26 cellular contexts compared by ENCODE assay signal in genomic region chr12:86945685-86946196, GRCh38.
"Had no signal": no experiment of that assay in that cellular context is flagged by ENCODE, and none has a peak within 500 bp of the region (broad histone marks: within the 10 kb centered on the region; RNA-seq: fewer than 3 reads in every experiment).

No MANE protein-coding gene starts in this region.

- H3K27ac ChIP-seq: coronary artery, esophagus squamous epithelium, left lung, ovary, psoas muscle, sigmoid colon, stomach, thyroid gland, vagina had no signal

- H3K36me3 ChIP-seq: esophagus squamous epithelium, left lung, ovary, sigmoid colon, stomach, thyroid gland, vagina had no signal

- H3K4me1 ChIP-seq: esophagus squamous epithelium, left lung, psoas muscle, sigmoid colon, stomach, thyroid gland, vagina had no signal

- ATAC-seq: effector memory CD8-positive, alpha-beta T cell; left cardiac atrium; left lung; naive thymus-derived CD4-positive, alpha-beta T cell; psoas muscle; right cardiac atrium; stimulated activated effector memory CD8-positive, alpha-beta T cell treated with anti-CD3 and anti-CD28 coated beads, Interleukin-12 subunit alpha, Interleukin-12 subunit beta, amount 100 ng/mL, for 72 hours had no signal

- H3K27me3 ChIP-seq: esophagus squamous epithelium, left lung, ovary, sigmoid colon, stomach, thyroid gland, vagina had no signal

- DNase-seq: effector memory CD8-positive, alpha-beta T cell; erythroblast; esophagus squamous epithelium; foreskin melanocyte; glutamatergic neuron; hypothalamus; left cardiac atrium; left lung; mesenchymal stem cell; midbrain; naive thymus-derived CD4-positive, alpha-beta T cell; nucleus accumbens; ovary; posterior cingulate gyrus; psoas muscle; right cardiac atrium; sigmoid colon; stimulated activated CD4-positive, alpha-beta T cell treated with anti-CD3 and anti-CD28 coated beads, Interleukin-2, amount 100 ng/mL, for 24 hours; stimulated activated CD4-positive, alpha-beta T cell treated with anti-CD3 and anti-CD28 coated beads, Interleukin-4, amount 100 ng/mL, for 24 hours; stimulated activated naive CD4-positive, alpha-beta T cell treated with Interleukin-2 at 50 U/mL for 16 hours; stomach; thyroid gland; trophoblast cell had no signal

- H3K4me3 ChIP-seq: coronary artery, esophagus squamous epithelium, left lung, ovary, psoas muscle, sigmoid colon, stomach, thyroid gland, vagina had no signal

- H3K9me3 ChIP-seq: esophagus squamous epithelium, left lung, ovary, psoas muscle, sigmoid colon, stomach, thyroid gland, vagina had no signal
